In genomic region chr20:13290724-13291123, GRCh38 we compare ENCODE assay signal across 23 cellular contexts.
"Had no signal": no experiment of that assay in that cellular context is flagged by ENCODE, and none has a peak within 500 bp of the region (broad histone marks: within the 10 kb centered on the region; RNA-seq: fewer than 3 reads in every experiment).

No MANE protein-coding gene starts in this region.

- H3K36me3 ChIP-seq: esophagus squamous epithelium, gastrocnemius medialis, lower lobe of right lung had no signal

- H3K27me3 ChIP-seq: esophagus squamous epithelium, gastrocnemius medialis, heart right ventricle had no signal

- FAIRE-seq: colon, endothelial cell of umbilical vein had no signal

- H3K27ac ChIP-seq: coronary artery, dorsolateral prefrontal cortex, epithelial cell of prostate, esophagus squamous epithelium, gastrocnemius medialis, heart right ventricle, left ventricle myocardium inferior, lower lobe of right lung had no signal

- ATAC-seq: esophagus mucosa, gastrocnemius medialis, heart right ventricle, left cardiac atrium, lower lobe of right lung had no signal

- H3K9me3 ChIP-seq: esophagus squamous epithelium, gastrocnemius medialis, heart right ventricle, left ventricle myocardium inferior, lower lobe of right lung, mucosa of descending colon had no signal

- H3K4me3 ChIP-seq: coronary artery, dorsolateral prefrontal cortex, esophagus squamous epithelium, gastrocnemius medialis, heart right ventricle, left ventricle myocardium inferior, lower lobe of right lung, mucosa of descending colon had no signal

- H3K4me1 ChIP-seq: gastrocnemius medialis, heart right ventricle, left ventricle myocardium inferior, lower lobe of right lung had no signal

- DNase-seq: dermis blood vessel endothelial cell; dorsolateral prefrontal cortex; effector CD4-positive, alpha-beta T cell; effector memory CD4-positive, alpha-beta T cell; erythroblast; esophagus squamous epithelium; foreskin fibroblast; foreskin melanocyte; gastrocnemius medialis; glutamatergic neuron; heart right ventricle; hypothalamus; immature natural killer cell; left cardiac atrium; left ventricle myocardium inferior; lower lobe of right lung; mesenchymal stem cell had no signal
